ENCODE assay signal across 21 cellular contexts in the genomic region with DNA sequence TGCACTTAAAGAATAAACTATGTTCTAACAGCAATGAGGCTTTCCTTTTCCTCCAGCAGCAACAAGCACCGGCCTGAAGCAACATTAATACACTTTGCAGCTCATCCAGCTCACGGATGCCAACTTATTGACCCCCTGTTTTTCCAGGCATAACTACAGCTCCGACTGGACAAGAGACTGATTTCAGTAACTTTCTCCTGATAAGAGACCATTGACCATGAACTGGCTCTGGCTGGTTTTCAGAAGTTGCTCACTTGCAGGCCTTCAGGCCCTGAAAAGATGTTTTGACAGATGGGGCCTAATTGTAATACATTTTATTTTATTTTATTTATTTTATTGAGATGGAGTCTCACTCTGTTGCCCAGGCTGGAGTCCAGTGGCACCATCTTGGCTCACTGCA. TPM values are rescaled to one million over a fixed set of nuclear protein-coding genes. Genes with fewer than 3 reads are reported as not detected.
"Had no signal": no experiment of that assay in that cellular context is flagged by ENCODE, and none has a peak within 500 bp of the region (broad histone marks: within the 10 kb centered on the region; RNA-seq: fewer than 3 reads in every experiment).

No MANE protein-coding gene starts in this region.

- H3K4me1 ChIP-seq: colonic mucosa, esophagus squamous epithelium, gastrocnemius medialis, heart right ventricle, left lung, lower lobe of right lung had no signal

- H3K9me3 ChIP-seq: colonic mucosa, esophagus squamous epithelium, gastrocnemius medialis, heart right ventricle, left lung, lower lobe of right lung, mucosa of descending colon had no signal

- H3K36me3 ChIP-seq: colonic mucosa, esophagus squamous epithelium, gastrocnemius medialis had no signal

- H3K4me3 ChIP-seq: colonic mucosa, dorsolateral prefrontal cortex, esophagus squamous epithelium, gastrocnemius medialis, heart right ventricle, left lung, lower lobe of right lung, mucosa of descending colon had no signal

- H3K27ac ChIP-seq: colonic mucosa, dorsolateral prefrontal cortex, esophagus squamous epithelium, gastrocnemius medialis, heart right ventricle, left lung, lower lobe of right lung had no signal

- DNase-seq: colonic mucosa; cortex of kidney; dermis blood vessel endothelial cell; dorsolateral prefrontal cortex; effector CD4-positive, alpha-beta T cell; effector memory CD4-positive, alpha-beta T cell; esophagus squamous epithelium; foreskin fibroblast; foreskin melanocyte; gastrocnemius medialis; glutamatergic neuron; head of caudate nucleus; heart right ventricle; hippocampal formation; left cardiac atrium; left ventricle myocardium superior; lower lobe of right lung; mesenchymal stem cell; mucosa of descending colon had no signal

- H3K27me3 ChIP-seq: colonic mucosa, dorsolateral prefrontal cortex, gastrocnemius medialis, heart right ventricle, left lung had no signal

- ATAC-seq: gastrocnemius medialis, heart right ventricle, left cardiac atrium, left lung, left ventricle myocardium superior, lower lobe of right lung, mucosa of descending colon had no signal

RNA-seq across cellular contexts. Expression of gene GGT5, which starts 27.5 kb away (rescaled TPM):
- polyA plus RNA-seq: keratinocyte had no signal
